Comparison of ENCODE assay signal across 1 cellular context in the genomic region with DNA sequence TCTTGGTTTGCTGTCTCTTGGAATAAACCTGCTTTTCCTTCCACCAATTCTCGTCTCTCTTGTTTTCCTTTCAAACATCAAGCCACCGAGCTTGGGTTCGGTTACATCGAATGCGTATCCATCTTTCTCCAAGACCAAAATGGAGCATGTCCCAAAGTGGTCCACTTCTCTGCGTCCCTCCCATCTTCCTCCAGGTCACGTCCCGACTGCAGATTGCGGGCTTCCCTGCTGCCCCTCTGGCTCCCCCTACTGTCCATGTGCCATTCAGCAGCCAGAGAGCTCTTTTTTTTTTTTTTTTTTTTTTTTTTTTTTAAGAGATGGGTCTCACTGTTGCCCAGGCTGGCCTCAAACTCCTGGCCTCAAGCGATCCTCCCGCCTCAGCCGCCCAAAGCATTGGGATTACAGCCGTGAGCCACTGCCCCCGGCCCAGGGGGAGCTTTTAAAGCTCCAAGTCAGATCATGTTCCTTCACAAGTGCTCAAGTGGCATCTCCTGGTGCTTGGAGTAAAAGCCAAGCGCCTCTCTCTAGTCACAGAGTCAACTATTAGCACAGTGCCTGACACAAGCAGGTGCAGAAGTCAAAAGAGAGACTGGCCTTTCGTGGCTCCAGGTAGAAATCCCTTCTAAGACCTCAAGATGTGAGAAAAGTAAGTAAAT.
TF ChIP-seq lines count a peak whose summit lies in the region.

No MANE protein-coding gene starts in this region.

TF ChIP-seq in GM23338, 12 proteins besides CTCF, POLR2A, EP300 and RAD21:
- TF ChIP-seq, protein P1, sequence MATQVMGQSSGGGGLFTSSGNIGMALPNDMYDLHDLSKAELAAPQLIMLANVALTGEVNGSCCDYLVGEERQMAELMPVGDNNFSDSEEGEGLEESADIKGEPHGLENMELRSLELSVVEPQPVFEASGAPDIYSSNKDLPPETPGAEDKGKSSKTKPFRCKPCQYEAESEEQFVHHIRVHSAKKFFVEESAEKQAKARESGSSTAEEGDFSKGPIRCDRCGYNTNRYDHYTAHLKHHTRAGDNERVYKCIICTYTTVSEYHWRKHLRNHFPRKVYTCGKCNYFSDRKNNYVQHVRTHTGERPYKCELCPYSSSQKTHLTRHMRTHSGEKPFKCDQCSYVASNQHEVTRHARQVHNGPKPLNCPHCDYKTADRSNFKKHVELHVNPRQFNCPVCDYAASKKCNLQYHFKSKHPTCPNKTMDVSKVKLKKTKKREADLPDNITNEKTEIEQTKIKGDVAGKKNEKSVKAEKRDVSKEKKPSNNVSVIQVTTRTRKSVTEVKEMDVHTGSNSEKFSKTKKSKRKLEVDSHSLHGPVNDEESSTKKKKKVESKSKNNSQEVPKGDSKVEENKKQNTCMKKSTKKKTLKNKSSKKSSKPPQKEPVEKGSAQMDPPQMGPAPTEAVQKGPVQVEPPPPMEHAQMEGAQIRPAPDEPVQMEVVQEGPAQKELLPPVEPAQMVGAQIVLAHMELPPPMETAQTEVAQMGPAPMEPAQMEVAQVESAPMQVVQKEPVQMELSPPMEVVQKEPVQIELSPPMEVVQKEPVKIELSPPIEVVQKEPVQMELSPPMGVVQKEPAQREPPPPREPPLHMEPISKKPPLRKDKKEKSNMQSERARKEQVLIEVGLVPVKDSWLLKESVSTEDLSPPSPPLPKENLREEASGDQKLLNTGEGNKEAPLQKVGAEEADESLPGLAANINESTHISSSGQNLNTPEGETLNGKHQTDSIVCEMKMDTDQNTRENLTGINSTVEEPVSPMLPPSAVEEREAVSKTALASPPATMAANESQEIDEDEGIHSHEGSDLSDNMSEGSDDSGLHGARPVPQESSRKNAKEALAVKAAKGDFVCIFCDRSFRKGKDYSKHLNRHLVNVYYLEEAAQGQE (IDR thresholded peaks at IDR 0.05; ENCODE audit: unreplicated experiment) = no peak
- no peak for TF ChIP-seq POLR2AphosphoS5 (IDR thresholded peaks at IDR 0.05; ENCODE audit: low read depth)
- TF ChIP-seq JUNB (IDR thresholded peaks at IDR 0.05; ENCODE audit: unreplicated experiment) = no peak
- TF ChIP-seq ZNF114 (CRISPR knock-in tag; IDR thresholded peaks at IDR 0.05) = no peak
- TF ChIP-seq EZH2 (IDR thresholded peaks at IDR 0.05; ENCODE audit: low read depth, unreplicated experiment) = no peak
- TF ChIP-seq NANOG (IDR thresholded peaks at IDR 0.05; ENCODE audit: borderline replicate concordance) = no peak
- TF ChIP-seq STAT1 (IDR thresholded peaks at IDR 0.05; ENCODE audit: unreplicated experiment) = no peak
- TF ChIP-seq CREB1 (CRISPR knock-in tag; IDR thresholded peaks at IDR 0.05; ENCODE audit: low read depth) = no peak
- no peak for TF ChIP-seq ZNF331 (CRISPR knock-in tag; IDR thresholded peaks at IDR 0.05; ENCODE audit: low read depth)
- TF ChIP-seq, protein P2, sequence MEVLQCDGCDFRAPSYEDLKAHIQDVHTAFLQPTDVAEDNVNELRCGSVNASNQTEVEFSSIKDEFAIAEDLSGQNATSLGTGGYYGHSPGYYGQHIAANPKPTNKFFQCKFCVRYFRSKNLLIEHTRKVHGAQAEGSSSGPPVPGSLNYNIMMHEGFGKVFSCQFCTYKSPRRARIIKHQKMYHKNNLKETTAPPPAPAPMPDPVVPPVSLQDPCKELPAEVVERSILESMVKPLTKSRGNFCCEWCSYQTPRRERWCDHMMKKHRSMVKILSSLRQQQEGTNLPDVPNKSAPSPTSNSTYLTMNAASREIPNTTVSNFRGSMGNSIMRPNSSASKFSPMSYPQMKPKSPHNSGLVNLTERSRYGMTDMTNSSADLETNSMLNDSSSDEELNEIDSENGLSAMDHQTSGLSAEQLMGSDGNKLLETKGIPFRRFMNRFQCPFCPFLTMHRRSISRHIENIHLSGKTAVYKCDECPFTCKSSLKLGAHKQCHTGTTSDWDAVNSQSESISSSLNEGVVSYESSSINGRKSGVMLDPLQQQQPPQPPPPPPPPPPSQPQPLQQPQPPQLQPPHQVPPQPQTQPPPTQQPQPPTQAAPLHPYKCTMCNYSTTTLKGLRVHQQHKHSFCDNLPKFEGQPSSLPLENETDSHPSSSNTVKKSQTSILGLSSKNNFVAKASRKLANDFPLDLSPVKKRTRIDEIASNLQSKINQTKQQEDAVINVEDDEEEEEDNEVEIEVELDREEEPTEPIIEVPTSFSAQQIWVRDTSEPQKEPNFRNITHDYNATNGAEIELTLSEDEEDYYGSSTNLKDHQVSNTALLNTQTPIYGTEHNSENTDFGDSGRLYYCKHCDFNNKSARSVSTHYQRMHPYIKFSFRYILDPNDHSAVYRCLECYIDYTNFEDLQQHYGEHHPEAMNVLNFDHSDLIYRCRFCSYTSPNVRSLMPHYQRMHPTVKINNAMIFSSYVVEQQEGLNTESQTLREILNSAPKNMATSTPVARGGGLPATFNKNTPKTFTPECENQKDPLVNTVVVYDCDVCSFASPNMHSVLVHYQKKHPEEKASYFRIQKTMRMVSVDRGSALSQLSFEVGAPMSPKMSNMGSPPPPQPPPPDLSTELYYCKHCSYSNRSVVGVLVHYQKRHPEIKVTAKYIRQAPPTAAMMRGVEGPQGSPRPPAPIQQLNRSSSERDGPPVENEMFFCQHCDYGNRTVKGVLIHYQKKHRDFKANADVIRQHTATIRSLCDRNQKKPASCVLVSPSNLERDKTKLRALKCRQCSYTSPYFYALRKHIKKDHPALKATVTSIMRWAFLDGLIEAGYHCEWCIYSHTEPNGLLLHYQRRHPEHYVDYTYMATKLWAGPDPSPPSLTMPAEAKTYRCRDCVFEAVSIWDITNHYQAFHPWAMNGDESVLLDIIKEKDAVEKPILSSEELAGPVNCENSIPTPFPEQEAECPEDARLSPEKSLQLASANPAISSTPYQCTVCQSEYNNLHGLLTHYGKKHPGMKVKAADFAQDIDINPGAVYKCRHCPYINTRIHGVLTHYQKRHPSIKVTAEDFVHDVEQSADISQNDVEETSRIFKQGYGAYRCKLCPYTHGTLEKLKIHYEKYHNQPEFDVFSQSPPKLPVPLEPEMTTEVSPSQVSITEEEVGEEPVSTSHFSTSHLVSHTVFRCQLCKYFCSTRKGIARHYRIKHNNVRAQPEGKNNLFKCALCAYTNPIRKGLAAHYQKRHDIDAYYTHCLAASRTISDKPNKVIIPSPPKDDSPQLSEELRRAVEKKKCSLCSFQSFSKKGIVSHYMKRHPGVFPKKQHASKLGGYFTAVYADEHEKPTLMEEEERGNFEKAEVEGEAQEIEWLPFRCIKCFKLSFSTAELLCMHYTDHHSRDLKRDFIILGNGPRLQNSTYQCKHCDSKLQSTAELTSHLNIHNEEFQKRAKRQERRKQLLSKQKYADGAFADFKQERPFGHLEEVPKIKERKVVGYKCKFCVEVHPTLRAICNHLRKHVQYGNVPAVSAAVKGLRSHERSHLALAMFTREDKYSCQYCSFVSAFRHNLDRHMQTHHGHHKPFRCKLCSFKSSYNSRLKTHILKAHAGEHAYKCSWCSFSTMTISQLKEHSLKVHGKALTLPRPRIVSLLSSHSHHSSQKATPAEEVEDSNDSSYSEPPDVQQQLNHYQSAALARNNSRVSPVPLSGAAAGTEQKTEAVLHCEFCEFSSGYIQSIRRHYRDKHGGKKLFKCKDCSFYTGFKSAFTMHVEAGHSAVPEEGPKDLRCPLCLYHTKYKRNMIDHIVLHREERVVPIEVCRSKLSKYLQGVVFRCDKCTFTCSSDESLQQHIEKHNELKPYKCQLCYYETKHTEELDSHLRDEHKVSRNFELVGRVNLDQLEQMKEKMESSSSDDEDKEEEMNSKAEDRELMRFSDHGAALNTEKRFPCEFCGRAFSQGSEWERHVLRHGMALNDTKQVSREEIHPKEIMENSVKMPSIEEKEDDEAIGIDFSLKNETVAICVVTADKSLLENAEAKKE (CRISPR knock-in tag; IDR thresholded peaks at IDR 0.05) = no peak
- TF ChIP-seq, protein P3, sequence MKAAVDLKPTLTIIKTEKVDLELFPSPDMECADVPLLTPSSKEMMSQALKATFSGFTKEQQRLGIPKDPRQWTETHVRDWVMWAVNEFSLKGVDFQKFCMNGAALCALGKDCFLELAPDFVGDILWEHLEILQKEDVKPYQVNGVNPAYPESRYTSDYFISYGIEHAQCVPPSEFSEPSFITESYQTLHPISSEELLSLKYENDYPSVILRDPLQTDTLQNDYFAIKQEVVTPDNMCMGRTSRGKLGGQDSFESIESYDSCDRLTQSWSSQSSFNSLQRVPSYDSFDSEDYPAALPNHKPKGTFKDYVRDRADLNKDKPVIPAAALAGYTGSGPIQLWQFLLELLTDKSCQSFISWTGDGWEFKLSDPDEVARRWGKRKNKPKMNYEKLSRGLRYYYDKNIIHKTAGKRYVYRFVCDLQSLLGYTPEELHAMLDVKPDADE (IDR thresholded peaks at IDR 0.05) = no peak
- TF ChIP-seq EZH2phosphoT487 (IDR thresholded peaks at IDR 0.05; ENCODE audit: unreplicated experiment) = no peak
